In genomic region chr3:136239094-136239493, GRCh38 we compare ENCODE assay signal across 23 cellular contexts. TPM values are rescaled to one million over a fixed set of nuclear protein-coding genes. Genes with fewer than 3 reads are reported as not detected.
DNase-seq lines count a peak whose midpoint lies in the region; ATAC-seq, FAIRE-seq and TF ChIP-seq lines count a peak whose summit lies in the region.
"Had no signal": no experiment of that assay in that cellular context is flagged by ENCODE, and none has a peak within 500 bp of the region (broad histone marks: within the 10 kb centered on the region; RNA-seq: fewer than 3 reads in every experiment).

No MANE protein-coding gene starts in this region.

- DNase-seq in EH (ENCODE audit: low read depth), result peak; percentile 28
- DNase-seq in LHCN-M2 (ENCODE audit: low read depth), result peak; percentile 69
- DNase-seq in endothelial cell of umbilical vein (ENCODE audit: low read depth, low spot score), result peak; percentile 18
- DNase-seq in mucosa of descending colon, result no peak
- no peak for DNase-seq in left cardiac atrium
- DNase-seq in kidney tubule cell (ENCODE audit: low spot score), result no peak
- DNase-seq in NCI-H526 treated with DMSO at 0.1 percent for 48 hours (lab: John Stamatoyannopoulos, UW), result no peak
- DNase-seq: Calu3; CD8-positive, alpha-beta memory T cell; DMS153; GDM1; GOT3; NCI-H1092; NCI-H1436 treated with DMSO at 0.1 percent for 48 hours; NCI-H1930; NCI-H774; NK-92 treated with Interleukin-12 subunit alpha and Interleukin-12 subunit beta, amount 100 ng/mL, for 24 hours; Peyer's patch had no signal

- peak; percentile 35 for ATAC-seq in mucosa of descending colon
- ATAC-seq in left cardiac atrium, result no peak
- ATAC-seq: HCT116, K562 had no signal

- H3K9me3 ChIP-seq in endothelial cell of umbilical vein (replicated peaks; ENCODE audit: control insufficient read depth, insufficient read depth, low read length), result no peaks in the 10 kb centered on the region
- H3K9me3 ChIP-seq in mucosa of descending colon, result no peaks in the 10 kb centered on the region
- H3K9me3 ChIP-seq: Peyer's patch, SJSA1 had no signal

- POLR2A ChIA-PET in endothelial cell of umbilical vein (lab: Charles Lee), result no interaction called here

- FAIRE-seq in endothelial cell of umbilical vein (lab: Jason Lieb, UNC), result no peak
- FAIRE-seq: A204.1, K562 had no signal

- no peak for TF ChIP-seq CTCF in endothelial cell of umbilical vein (IDR thresholded peaks at IDR 0.05; ENCODE audit: extremely low read depth in 1 of 2, insufficient read depth in 1 of 2, low read depth in 1 of 2, low read length in 2 of 2)
- no peak for TF ChIP-seq CTCF in mucosa of descending colon (IDR thresholded peaks at IDR 0.05)

- H3K36me3 ChIP-seq in endothelial cell of umbilical vein (ENCODE audit: control insufficient read depth in 2 of 2, extremely low read depth in 1 of 2, insufficient read depth in 2 of 2, low read length in 2 of 2) (no peaks in the 10 kb centered on the region), mucosa of descending colon (ENCODE audit: low read depth) (no peaks in the 10 kb centered on the region)
- H3K36me3 ChIP-seq: Peyer's patch, SJSA1 had no signal

- no peaks in the 10 kb centered on the region for H4K20me1 ChIP-seq in endothelial cell of umbilical vein (replicated peaks; ENCODE audit: control insufficient read depth, extremely low read depth, insufficient read depth, low read length)

- H3K27ac ChIP-seq in endothelial cell of umbilical vein (ENCODE audit: insufficient read depth, low read depth, low read length), result no peak overlapping the region
- H3K27ac ChIP-seq: C4-2B, Peyer's patch, SJSA1 had no signal

- no peaks in the 10 kb centered on the region for H3K79me2 ChIP-seq in endothelial cell of umbilical vein (ENCODE audit: control insufficient read depth, insufficient read depth, low read length)

- BruUV-seq in endothelial cell of umbilical vein (replicated peaks; lab: Mats Ljungman, UMichigan), result no TSS peak

- H3K9ac ChIP-seq in endothelial cell of umbilical vein (replicated peaks; ENCODE audit: extremely low read depth, insufficient read depth, low read length), result no peak overlapping the region

- CTCF ChIA-PET in endothelial cell of umbilical vein (lab: Charles Lee), result interaction anchor here (0.9 to 1.9 kb wide), 2 partner anchors 12 to 160 kb away, joined by 3 read pairs; no protein-coding TSS in a partner anchor

- no peak overlapping the region for H2AFZ ChIP-seq in endothelial cell of umbilical vein (ENCODE audit: low read depth, low read length)

- no peak overlapping the region for H3K4me3 ChIP-seq in endothelial cell of umbilical vein (replicated peaks in 1 of 3; ENCODE audit: insufficient read depth in 1 of 3, low read depth in 1 of 3, low read length in 3 of 3)
- no peak overlapping the region for H3K4me3 ChIP-seq in mucosa of descending colon
- H3K4me3 ChIP-seq: K562, Peyer's patch, SJSA1 had no signal

- dilution Hi-C loops in endothelial cell of umbilical vein (cut with MboI; ENCODE audit: extremely low pct_ligation_motif_present, low sequenced_read_pairs), result no loop called here

- H3K27me3 ChIP-seq in endothelial cell of umbilical vein (ENCODE audit: control insufficient read depth in 2 of 2, insufficient read depth in 2 of 2, low read length in 2 of 2), result peaks cover 5 to 13% of the 10 kb centered on the region in 2 experiments
- H3K27me3 ChIP-seq: Peyer's patch, SJSA1 had no signal

- TF ChIP-seq POLR2A in endothelial cell of umbilical vein (IDR thresholded peaks at IDR 0.05; ENCODE audit: low read depth, low read length), result no peak

- H3K9me1 ChIP-seq in endothelial cell of umbilical vein (replicated peaks; ENCODE audit: control insufficient read depth, extremely low read depth, insufficient read depth, low read length), result no peaks in the 10 kb centered on the region

- H3K4me2 ChIP-seq in endothelial cell of umbilical vein (ENCODE audit: insufficient read depth, low read length), result no peak overlapping the region

- intact Hi-C loops in endothelial cell of umbilical vein (cut with micrococcal nuclease) (no loop called here), mucosa of descending colon (cut with DNase I, micrococcal nuclease) (no loop called here), left cardiac atrium (cut with DNase I) (no loop called here)

- no peaks in the 10 kb centered on the region for H3K4me1 ChIP-seq in endothelial cell of umbilical vein (ENCODE audit: control insufficient read depth, extremely low read depth, insufficient read depth, low read length)
- no peaks in the 10 kb centered on the region for H3K4me1 ChIP-seq in mucosa of descending colon (ENCODE audit: low read depth)
- H3K4me1 ChIP-seq: Peyer's patch had no signal

TF ChIP-seq in endothelial cell of umbilical vein, 7 proteins besides CTCF, POLR2A, EP300 and RAD21:
- TF ChIP-seq GATA2 (IDR thresholded peaks at IDR 0.05; ENCODE audit: insufficient read depth, insufficient read length, low read depth, low read length), result no peak
- TF ChIP-seq MAX (IDR thresholded peaks at IDR 0.05; ENCODE audit: insufficient read depth, insufficient read length), result no peak
- no peak for TF ChIP-seq EZH2 (IDR thresholded peaks at IDR 0.05; ENCODE audit: borderline replicate concordance, low read depth, low read length, severe bottlenecking)
- TF ChIP-seq MYC (IDR thresholded peaks at IDR 0.05; ENCODE audit: low read depth, low read length), result no peak
- TF ChIP-seq JUN (IDR thresholded peaks at IDR 0.05; ENCODE audit: borderline replicate concordance, insufficient read depth, insufficient read length, low read depth), result no peak
- no peak for TF ChIP-seq FOS (IDR thresholded peaks at IDR 0.05; ENCODE audit: borderline replicate concordance, insufficient read depth, low read length)
- no peak for TF ChIP-seq POLR2AphosphoS5 (IDR thresholded peaks at IDR 0.05; ENCODE audit: insufficient read depth, low read depth, low read length)

RNA-seq across cellular contexts. Expression of gene PCCB, which starts 11.0 kb away (rescaled TPM):
- total RNA-seq in LHCN-M2 (2014; rRNA removed) (39.4 and 45.0 TPM in 2 replicates), endothelial cell of umbilical vein (28.6 and 35.4 TPM in 2 replicates), mucosa of descending colon (10 to 100 TPM; 35.8 to 54.8 (median 49.9) TPM), left cardiac atrium (10 to 100 TPM; 67.7 to 70.8 TPM)
- polyA plus RNA-seq in LHCN-M2 (2012), result 41.3 TPM
- 34.3 and 36.5 TPM in 2 replicates for polyA plus RNA-seq in endothelial cell of umbilical vein
- 35.9 and 36.3 TPM in 2 replicates for polyA plus RNA-seq in endothelial cell of umbilical vein (2011; cell fraction: cytosol; rRNA removed)
- 31.0 and 33.1 TPM in 2 replicates for polyA plus RNA-seq in endothelial cell of umbilical vein (2011; cell fraction: nucleus; rRNA removed)
- 30.3 and 34.4 TPM in 2 replicates for polyA plus RNA-seq in endothelial cell of umbilical vein (2012)
- polyA minus RNA-seq in endothelial cell of umbilical vein, result 40.9 and 57.3 TPM in 2 replicates
- 36.8 TPM for polyA minus RNA-seq in endothelial cell of umbilical vein (2011; cell fraction: cytosol; rRNA and poly(A)+ RNA removed)
- 12.1 and 17.6 TPM in 2 replicates for polyA minus RNA-seq in endothelial cell of umbilical vein (2011; cell fraction: nucleus; rRNA and poly(A)+ RNA removed)

RNA-seq across cellular contexts. Expression of gene MSL2, which starts 43.0 kb away (rescaled TPM):
- total RNA-seq in LHCN-M2 (2014; rRNA removed) (7.6 and 9.1 TPM in 2 replicates), endothelial cell of umbilical vein (21.9 and 23.7 TPM in 2 replicates), mucosa of descending colon (10 to 100 TPM; 22.6 to 37.0 (median 28.9) TPM), left cardiac atrium (10 to 100 TPM; 19.0 to 21.6 TPM)
- polyA plus RNA-seq in LHCN-M2 (2012), result 4.8 TPM
- polyA plus RNA-seq in endothelial cell of umbilical vein, result 4.3 and 6.7 TPM in 2 replicates
- 4.5 and 5.7 TPM in 2 replicates for polyA plus RNA-seq in endothelial cell of umbilical vein (2011; cell fraction: cytosol; rRNA removed)
- 5.0 and 8.0 TPM in 2 replicates for polyA plus RNA-seq in endothelial cell of umbilical vein (2011; cell fraction: nucleus; rRNA removed)
- polyA plus RNA-seq in endothelial cell of umbilical vein (2012), result 8.4 and 14.1 TPM in 2 replicates
- 14.3 and 17.7 TPM in 2 replicates for polyA minus RNA-seq in endothelial cell of umbilical vein
- 12.2 TPM for polyA minus RNA-seq in endothelial cell of umbilical vein (2011; cell fraction: cytosol; rRNA and poly(A)+ RNA removed)
- 14.3 and 17.6 TPM in 2 replicates for polyA minus RNA-seq in endothelial cell of umbilical vein (2011; cell fraction: nucleus; rRNA and poly(A)+ RNA removed)

Comparison
In these comparisons a context has a peak if more than half of its experiments do, and no peak if none do; other contexts are left out.
1. DNase-seq: peak in EH (single experiment), LHCN-M2 (single experiment) and endothelial cell of umbilical vein (single experiment); none in mucosa of descending colon (0 of 3), left cardiac atrium (single experiment), kidney tubule cell (single experiment) and NCI-H526 treated with DMSO at 0.1 percent for 48 hours (single experiment).